ENCODE assay signal across 35 cellular contexts in genomic region chr14:101581806-101582205, GRCh38. TPM values are rescaled to one million over a fixed set of nuclear protein-coding genes. Genes with fewer than 3 reads are reported as not detected.
"Had no signal": no experiment of that assay in that cellular context is flagged by ENCODE, and none has a peak within 500 bp of the region (broad histone marks: within the 10 kb centered on the region; RNA-seq: fewer than 3 reads in every experiment).

No MANE protein-coding gene starts in this region.

- H3K9me3 ChIP-seq: ascending aorta, breast epithelium, colonic mucosa, esophagus squamous epithelium, gastroesophageal sphincter had no signal

- ATAC-seq: activated CD4-positive, alpha-beta T cell treated with anti-CD3 and anti-CD28 coated beads for 36 hours; activated CD8-positive, alpha-beta memory T cell treated with anti-CD3 and anti-CD28 coated beads, Interleukin-2, amount 10 ng/mL, durations not matched to agents 7 days and 5 days; activated CD8-positive, alpha-beta T cell treated with anti-CD3 and anti-CD28 coated beads, Interleukin-2, amount 10 ng/mL, durations not matched to agents 7 days and 5 days; activated T-cell treated with anti-CD3 and anti-CD28 coated beads, Interleukin-2, amount 50 U/mL, for 72 hours; gastroesophageal sphincter had no signal

- H3K36me3 Mint-ChIP-seq: activated CD4-positive, alpha-beta memory T cell treated with anti-CD3 and anti-CD28 coated beads for 36 hours; activated CD8-positive, alpha-beta memory T cell treated with anti-CD3 and anti-CD28 coated beads, Interleukin-2, amount 10 ng/mL, durations not matched to agents 7 days and 5 days; activated naive CD8-positive, alpha-beta T cell; brain had no signal

- FAIRE-seq: endometrium, endothelial cell of umbilical vein had no signal

- DNase-seq: activated CD4-positive, alpha-beta memory T cell treated with anti-CD3 and anti-CD28 coated beads for 36 hours; activated CD4-positive, alpha-beta T cell treated with anti-CD3 and anti-CD28 coated beads for 36 hours; activated CD4-positive, alpha-beta T cell treated with anti-CD3 and anti-CD28 coated beads, Interleukin-2, amount 10 ng/mL, durations not matched to agents 24 days and 14 days; activated CD4-positive, CD25-positive, alpha-beta regulatory T cell; activated CD4-positive, CD25-positive, alpha-beta regulatory T cell treated with anti-CD3 and anti-CD28 coated beads, Interleukin-2, amount 50 U/mL, for 72 hours; activated CD8-positive, alpha-beta memory T cell treated with anti-CD3 and anti-CD28 coated beads, Interleukin-2, amount 10 ng/mL, durations not matched to agents 7 days and 5 days; activated CD8-positive, alpha-beta memory T cell treated with anti-CD3 and anti-CD28 coated beads, Interleukin-2, amount 50 U/mL, for 48 hours; activated CD8-positive, alpha-beta T cell treated with anti-CD3 and anti-CD28 coated beads, Interleukin-2, amount 10 ng/mL, durations not matched to agents 7 days and 5 days; activated gamma-delta T cell; activated naive CD4-positive, alpha-beta T cell; activated naive CD4-positive, alpha-beta T cell treated with anti-CD3 and anti-CD28 coated beads, Interleukin-2, amount 50 U/mL, for 16 hours; activated T-cell treated with anti-CD3 and anti-CD28 coated beads for 4 hours; activated T-cell treated with anti-CD3 and anti-CD28 coated beads, Interleukin-2, amount 50 U/mL, for 24 hours; activated T-cell treated with anti-CD3 and anti-CD28 coated beads, Interleukin-2, amount 50 U/mL, for 72 hours; colonic mucosa; effector CD8-positive, alpha-beta T cell; esophagus squamous epithelium; foreskin melanocyte; T-helper 2 cell had no signal

- H3K27ac Mint-ChIP-seq: activated CD4-positive, alpha-beta memory T cell treated with anti-CD3 and anti-CD28 coated beads for 36 hours; activated CD4-positive, alpha-beta T cell treated with anti-CD3 and anti-CD28 coated beads for 36 hours; activated CD4-positive, alpha-beta T cell treated with anti-CD3 and anti-CD28 coated beads, Interleukin-2, amount 10 ng/mL, durations not matched to agents 24 days and 14 days; activated CD8-positive, alpha-beta memory T cell treated with anti-CD3 and anti-CD28 coated beads, Interleukin-2, amount 10 ng/mL, durations not matched to agents 7 days and 5 days; activated CD8-positive, alpha-beta T cell treated with anti-CD3 and anti-CD28 coated beads, Interleukin-2, amount 10 ng/mL, durations not matched to agents 7 days and 5 days; activated naive CD8-positive, alpha-beta T cell; activated T-cell treated with anti-CD3 and anti-CD28 coated beads, Interleukin-2, amount 50 U/mL, for 24 hours; activated T-cell treated with anti-CD3 and anti-CD28 coated beads, Interleukin-2, amount 50 U/mL, for 72 hours; brain had no signal

- H3K4me3 Mint-ChIP-seq: activated CD4-positive, alpha-beta memory T cell treated with anti-CD3 and anti-CD28 coated beads for 36 hours; activated CD4-positive, alpha-beta T cell treated with anti-CD3 and anti-CD28 coated beads for 36 hours; activated CD4-positive, alpha-beta T cell treated with anti-CD3 and anti-CD28 coated beads, Interleukin-2, amount 10 ng/mL, durations not matched to agents 24 days and 14 days; activated CD8-positive, alpha-beta memory T cell treated with anti-CD3 and anti-CD28 coated beads, Interleukin-2, amount 10 ng/mL, durations not matched to agents 7 days and 5 days; activated CD8-positive, alpha-beta T cell treated with anti-CD3 and anti-CD28 coated beads, Interleukin-2, amount 10 ng/mL, durations not matched to agents 7 days and 5 days; activated naive CD8-positive, alpha-beta T cell; activated T-cell treated with anti-CD3 and anti-CD28 coated beads, Interleukin-2, amount 50 U/mL, for 24 hours; activated T-cell treated with anti-CD3 and anti-CD28 coated beads, Interleukin-2, amount 50 U/mL, for 72 hours; brain; central memory CD8-positive, alpha-beta T cell had no signal

- H3K4me1 Mint-ChIP-seq: activated CD4-positive, alpha-beta T cell treated with anti-CD3 and anti-CD28 coated beads for 36 hours; activated CD4-positive, alpha-beta T cell treated with anti-CD3 and anti-CD28 coated beads, Interleukin-2, amount 10 ng/mL, durations not matched to agents 24 days and 14 days; activated CD8-positive, alpha-beta memory T cell treated with anti-CD3 and anti-CD28 coated beads, Interleukin-2, amount 10 ng/mL, durations not matched to agents 7 days and 5 days; central memory CD8-positive, alpha-beta T cell had no signal

- H3K4me1 ChIP-seq: ascending aorta, breast epithelium, colonic mucosa, esophagus squamous epithelium, gastroesophageal sphincter had no signal

- H3K9me3 Mint-ChIP-seq: activated CD4-positive, alpha-beta memory T cell treated with anti-CD3 and anti-CD28 coated beads for 36 hours; activated CD4-positive, alpha-beta T cell treated with anti-CD3 and anti-CD28 coated beads, Interleukin-2, amount 10 ng/mL, durations not matched to agents 24 days and 14 days; activated T-cell treated with anti-CD3 and anti-CD28 coated beads, Interleukin-2, amount 50 U/mL, for 24 hours; activated T-cell treated with anti-CD3 and anti-CD28 coated beads, Interleukin-2, amount 50 U/mL, for 72 hours; central memory CD8-positive, alpha-beta T cell had no signal

- H3K27ac ChIP-seq: ascending aorta, breast epithelium, cardiac muscle cell, colonic mucosa, epithelial cell of prostate, esophagus squamous epithelium, gastroesophageal sphincter had no signal

- H3K27me3 ChIP-seq: ascending aorta, colonic mucosa had no signal

- H3K27me3 Mint-ChIP-seq: activated CD4-positive, alpha-beta memory T cell treated with anti-CD3 and anti-CD28 coated beads for 36 hours; activated naive CD8-positive, alpha-beta T cell; activated T-cell treated with anti-CD3 and anti-CD28 coated beads, Interleukin-2, amount 50 U/mL, for 24 hours had no signal

- H3K36me3 ChIP-seq: ascending aorta, breast epithelium, cardiac muscle cell, colonic mucosa, esophagus squamous epithelium, gastroesophageal sphincter had no signal

- H3K4me3 ChIP-seq: ascending aorta, breast epithelium, cardiac muscle cell, colonic mucosa, esophagus squamous epithelium, gastroesophageal sphincter had no signal

RNA-seq across cellular contexts. Expression of gene DIO3, which starts 20.5 kb away (rescaled TPM):
- total RNA-seq: activated CD4-positive, alpha-beta memory T cell treated with anti-CD3 and anti-CD28 coated beads for 36 hours; activated CD4-positive, alpha-beta T cell treated with anti-CD3 and anti-CD28 coated beads for 36 hours; activated CD4-positive, alpha-beta T cell treated with anti-CD3 and anti-CD28 coated beads, Interleukin-2, amount 10 ng/mL, durations not matched to agents 24 days and 14 days; activated CD8-positive, alpha-beta memory T cell treated with anti-CD3 and anti-CD28 coated beads for 36 hours; activated CD8-positive, alpha-beta memory T cell treated with anti-CD3 and anti-CD28 coated beads, Interleukin-2, amount 10 ng/mL, durations not matched to agents 7 days and 5 days; activated CD8-positive, alpha-beta T cell treated with anti-CD3 and anti-CD28 coated beads, Interleukin-2, amount 10 ng/mL, durations not matched to agents 7 days and 5 days; activated T-cell treated with anti-CD3 and anti-CD28 coated beads, Interleukin-2, amount 50 U/mL, for 72 hours; ascending aorta; dermis microvascular lymphatic vessel endothelial cell; endothelial cell of umbilical vein; fibroblast of villous mesenchyme; glomerular endothelial cell; T-helper 1 cell treated with Interleukin-12 subunit alpha and Interleukin-12 subunit beta and Interleukin-4 antibody, amounts not matched to agents 30 ng/mL and 1 ng/mL, for 36 hours had no signal
- polyA plus RNA-seq: cardiac muscle cell, endothelial cell of umbilical vein, fibroblast of lung had no signal
